Comparison of ENCODE assay signal across 8 cellular contexts in genomic region chr10:110498982-110499795, GRCh38. TPM values are rescaled to one million over a fixed set of nuclear protein-coding genes. Genes with fewer than 3 reads are reported as not detected.
A peak's percentile ranks its signal among the peaks of the same experiment; 100 is the strongest.
DNase-seq lines count a peak whose midpoint lies in the region; ATAC-seq and TF ChIP-seq lines count a peak whose summit lies in the region.

No MANE protein-coding gene starts in this region.

- ATAC-seq in GM21390 (IDR thresholded peaks at IDR 0.05; ENCODE audit: unreplicated experiment) (peak; percentile 19), left ventricle myocardium superior (peak; percentile 4), gastrocnemius medialis (no peak)

- peak overlapping the region; percentile 69 for H3K4me2 ChIP-seq in OCI-LY1 (ENCODE audit: low read length)

- peak overlapping the region; percentile 88 to 98 (median 95) for H3K27ac Mint-ChIP-seq in CD4-positive, alpha-beta memory T cell
- peak overlapping the region; percentile 90 for H3K27ac Mint-ChIP-seq in activated naive CD4-positive, alpha-beta T cell treated with anti-CD3 and anti-CD28 coated beads, Interleukin-2, amount 10 ng/mL, durations not matched to agents 7 days and 5 days

- no peaks in the 10 kb centered on the region for H3K9me2 ChIP-seq in OCI-LY1 (ENCODE audit: low read depth, low read length)

- H3K9me3 ChIP-seq in CD4-positive, alpha-beta memory T cell (ENCODE audit: control insufficient read depth in 1 of 2, low read length in 2 of 2) = no peaks in the 10 kb centered on the region
- H3K9me3 ChIP-seq in OCI-LY1 (ENCODE audit: low read length) (no peaks in the 10 kb centered on the region), gastrocnemius medialis (no peaks in the 10 kb centered on the region)

- no peaks in the 10 kb centered on the region for H4K20me1 ChIP-seq in OCI-LY1 (ENCODE audit: insufficient read depth, low read length)

- H3K4me1 ChIP-seq in CD4-positive, alpha-beta memory T cell (ENCODE audit: insufficient read depth, low read length) = peaks cover 69% of the 10 kb centered on the region
- H3K4me1 ChIP-seq in OCI-LY1 (ENCODE audit: insufficient read depth, low read length, severe bottlenecking) = peaks cover 53% of the 10 kb centered on the region
- H3K4me1 ChIP-seq in gastrocnemius medialis = peaks cover 8 to 22% of the 10 kb centered on the region in 2 donors

- peaks cover 0 to 5% (median 0%) of the 10 kb centered on the region in 8 donors for H3K9me3 Mint-ChIP-seq in CD4-positive, alpha-beta memory T cell
- no peaks in the 10 kb centered on the region for H3K9me3 Mint-ChIP-seq in activated naive CD4-positive, alpha-beta T cell treated with anti-CD3 and anti-CD28 coated beads, Interleukin-2, amount 10 ng/mL, durations not matched to agents 7 days and 5 days

- TF ChIP-seq POLR2A in gastrocnemius medialis (IDR thresholded peaks at IDR 0.05) = no peak

- peak overlapping the region; percentile 46; the same call in 1 of the 2 replicates for H3K9ac ChIP-seq in OCI-LY1 (ENCODE audit: low read length)

- intact Hi-C loops in CD4-positive, alpha-beta memory T cell (cut with micrococcal nuclease) = loop anchor here (1.0 to 5.0 kb wide), 4 partner anchors 145 to 487 kb away; partner anchors contain the start of genes BBIP1 and SHOC2
- intact Hi-C loops in left ventricle myocardium superior (cut with micrococcal nuclease) = no loop called here
- intact Hi-C loops in gastrocnemius medialis (cut with DNase I; ENCODE audit: low total_unique reads) = loop anchor here (5.0 kb wide), 2 partner anchors 192 to 292 kb away; partner anchors contain the start of gene MXI1

- H3K4me1 Mint-ChIP-seq in CD4-positive, alpha-beta memory T cell = peaks cover 60 to 78% (median 70%) of the 10 kb centered on the region in 4 donors
- H3K4me1 Mint-ChIP-seq in activated naive CD4-positive, alpha-beta T cell treated with anti-CD3 and anti-CD28 coated beads, Interleukin-2, amount 10 ng/mL, durations not matched to agents 7 days and 5 days = peaks cover 69% of the 10 kb centered on the region

- H3K27me3 Mint-ChIP-seq in CD4-positive, alpha-beta memory T cell = no peaks in the 10 kb centered on the region
- H3K27me3 Mint-ChIP-seq in activated naive CD4-positive, alpha-beta T cell treated with anti-CD3 and anti-CD28 coated beads, Interleukin-2, amount 10 ng/mL, durations not matched to agents 7 days and 5 days = peaks cover 3% of the 10 kb centered on the region

- peak overlapping the region; percentile 76 to 83 for H3K4me3 ChIP-seq in CD4-positive, alpha-beta memory T cell (ENCODE audit: low read length in 2 of 2)
- H3K4me3 ChIP-seq in OCI-LY1 (ENCODE audit: low read depth, low read length, poor library complexity, severe bottlenecking) (peak overlapping the region; percentile 84), gastrocnemius medialis (peak overlapping the region; percentile 47 to 89 (median 77))

- CTCF ChIA-PET in CD4-positive, alpha-beta memory T cell (lab: Charles Lee; ENCODE audit: partially characterized antibody) = interaction anchor here (0.8 to 9.5 kb wide), 19 partner anchors 10 to 193 kb away, joined by 3 to 142 read pairs (median 3); partner anchors contain the start of gene SMNDC1
- CTCF ChIA-PET in activated naive CD4-positive, alpha-beta T cell treated with anti-CD3 and anti-CD28 coated beads, Interleukin-2, amount 10 ng/mL, durations not matched to agents 7 days and 5 days (lab: Charles Lee) = interaction anchor here (0.6 to 8.2 kb wide), 21 partner anchors 15 to 295 kb away, joined by 3 to 122 read pairs (median 4); no protein-coding TSS in a partner anchor

- no peaks in the 10 kb centered on the region for H3K79me2 ChIP-seq in OCI-LY1 (ENCODE audit: insufficient read depth, low read length)

- DNase-seq in CD4-positive, alpha-beta memory T cell = peak; percentile 56 to 69 (median 62)
- peak; percentile 69 for DNase-seq in activated naive CD4-positive, alpha-beta T cell treated with anti-CD3 and anti-CD28 coated beads, Interleukin-2, amount 10 ng/mL, durations not matched to agents 7 days and 5 days
- peak; percentile 52 for DNase-seq in left ventricle myocardium superior
- DNase-seq in gastrocnemius medialis = no peak
- no peak for DNase-seq in NCI-H146 treated with DMSO at 0.1 percent for 48 hours (lab: John Stamatoyannopoulos, UW; ENCODE audit: unreplicated experiment)
- no peak for DNase-seq in NCI-H226

- peak overlapping the region; percentile 79 for H3K27ac ChIP-seq in CD4-positive, alpha-beta memory T cell (ENCODE audit: low read depth, low read length)
- H3K27ac ChIP-seq in OCI-LY1 (ENCODE audit: low read depth, low read length, poor library complexity, severe bottlenecking) = no peak overlapping the region
- peak overlapping the region in 3 of 4 donors; percentile 58 to 81 (median 67) for H3K27ac ChIP-seq in gastrocnemius medialis

- no peaks in the 10 kb centered on the region for H3F3A ChIP-seq in OCI-LY1 (ENCODE audit: insufficient read depth, low read length)

- H3K27me3 ChIP-seq in CD4-positive, alpha-beta memory T cell (ENCODE audit: insufficient read depth, low read length) = no peaks in the 10 kb centered on the region
- H3K27me3 ChIP-seq in OCI-LY1 (ENCODE audit: insufficient read depth, low read length) (peaks cover 10% of the 10 kb centered on the region; the same call in 1 of the 2 replicates), gastrocnemius medialis (peaks cover 8 to 12% (median 8%) of the 10 kb centered on the region in 3 donors)

- H3K36me3 ChIP-seq in CD4-positive, alpha-beta memory T cell (ENCODE audit: insufficient read depth, low read length) = no peaks in the 10 kb centered on the region
- H3K36me3 ChIP-seq in OCI-LY1 (ENCODE audit: insufficient read depth, low read length) = peaks cover 10% of the 10 kb centered on the region
- H3K36me3 ChIP-seq in gastrocnemius medialis = no peaks in the 10 kb centered on the region

- peak overlapping the region; percentile 90 to 98 (median 96) for H3K4me3 Mint-ChIP-seq in CD4-positive, alpha-beta memory T cell
- H3K4me3 Mint-ChIP-seq in activated naive CD4-positive, alpha-beta T cell treated with anti-CD3 and anti-CD28 coated beads, Interleukin-2, amount 10 ng/mL, durations not matched to agents 7 days and 5 days = peak overlapping the region; percentile 98

- no peak overlapping the region for H2AFZ ChIP-seq in OCI-LY1 (ENCODE audit: low read length)

- H3K36me3 Mint-ChIP-seq in CD4-positive, alpha-beta memory T cell = peaks cover 0 to 24% of the 10 kb centered on the region in 2 donors
- H3K36me3 Mint-ChIP-seq in activated naive CD4-positive, alpha-beta T cell treated with anti-CD3 and anti-CD28 coated beads, Interleukin-2, amount 10 ng/mL, durations not matched to agents 7 days and 5 days = peaks cover 51% of the 10 kb centered on the region

- TF ChIP-seq CTCF in OCI-LY1 (IDR thresholded peaks at IDR 0.05; ENCODE audit: low read length) = peak; percentile 51
- no peak for TF ChIP-seq CTCF in gastrocnemius medialis (IDR thresholded peaks at IDR 0.05 in 4 of 5, conservative IDR thresholded peaks at IDR 0.05 in 1 of 5)

- in situ Hi-C loops in gastrocnemius medialis (cut with MboI; ENCODE audit: low sequenced_read_pairs in 4 of 4) = no loop called here

- POLR2A ChIA-PET in CD4-positive, alpha-beta memory T cell (lab: Charles Lee; ENCODE audit: partially characterized antibody) = interaction anchor here (0.7 to 5.8 kb wide), 27 partner anchors 8 to 488 kb away, joined by 3 to 113 read pairs (median 4); partner anchors contain the start of genes MXI1, SMC3 and SMNDC1

RNA-seq across cellular contexts. Expression of gene DUSP5, which starts 1.5 kb away (rescaled TPM):
- total RNA-seq in CD4-positive, alpha-beta memory T cell = 1 to 10 TPM; 3.5 to 3.8 TPM
- polyA plus RNA-seq in CD4-positive, alpha-beta memory T cell = 10 to 100 TPM; 10.6 to 33.7 TPM
- total RNA-seq in left ventricle myocardium superior = 7.1 TPM
- 1 to 10 TPM in 2 of 4 donors, under 1 TPM in 1, not detected in 1; 0.75 to 2.8 (median 2.5) TPM for total RNA-seq in gastrocnemius medialis

Comparison
In these comparisons a context has a peak if more than half of its experiments do, and no peak if none do; other contexts are left out.
1. DNase-seq: peak in CD4-positive, alpha-beta memory T cell (5 of 5), activated naive CD4-positive, alpha-beta T cell treated with anti-CD3 and anti-CD28 coated beads, Interleukin-2, amount 10 ng/mL, durations not matched to agents 7 days and 5 days (single experiment) and left ventricle myocardium superior (single experiment); none in gastrocnemius medialis (0 of 2), NCI-H146 treated with DMSO at 0.1 percent for 48 hours (single experiment) and NCI-H226 (single experiment).
2. ATAC-seq: peak in GM21390 (single experiment) and left ventricle myocardium superior (single experiment); none in gastrocnemius medialis (0 of 2).
3. Peak in every context shown above with its lines, with median percentiles within 50 percentile points of each other: H3K4me3 ChIP-seq.